Comparison of ENCODE assay signal across 1 cellular context in the genomic region with DNA sequence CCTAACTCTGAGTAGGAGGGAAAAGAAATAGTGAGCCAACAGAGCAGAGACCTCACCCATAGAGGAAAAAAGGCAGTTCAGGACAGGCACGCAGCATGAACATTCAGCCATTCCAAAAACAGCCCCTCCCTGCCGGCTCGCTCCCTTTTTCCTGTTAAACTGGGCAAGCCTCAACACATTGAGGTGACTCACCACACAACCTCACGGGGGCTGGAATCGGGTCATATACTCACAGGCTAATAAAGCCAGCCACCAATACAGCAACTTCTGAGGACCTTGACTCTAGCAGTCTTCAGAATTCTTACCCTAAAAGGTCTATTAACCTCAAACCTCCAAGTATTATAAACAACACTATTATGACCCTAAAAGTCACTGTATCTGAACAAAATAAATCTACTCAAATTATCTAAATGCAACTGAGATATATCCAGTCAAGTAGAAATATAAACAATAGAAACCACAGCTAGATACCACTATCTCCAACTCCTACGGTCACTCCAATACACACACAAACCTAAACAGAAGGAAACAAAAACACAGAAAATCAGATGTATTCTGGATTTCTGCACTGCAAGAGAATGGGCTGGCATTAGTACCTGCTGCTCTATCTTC.
TF ChIP-seq lines count a peak whose summit lies in the region.

No MANE protein-coding gene starts in this region.

TF ChIP-seq in HEK293, 187 proteins besides CTCF, POLR2A, EP300 and RAD21 (continued from another document):
- TF ChIP-seq, protein P1, sequence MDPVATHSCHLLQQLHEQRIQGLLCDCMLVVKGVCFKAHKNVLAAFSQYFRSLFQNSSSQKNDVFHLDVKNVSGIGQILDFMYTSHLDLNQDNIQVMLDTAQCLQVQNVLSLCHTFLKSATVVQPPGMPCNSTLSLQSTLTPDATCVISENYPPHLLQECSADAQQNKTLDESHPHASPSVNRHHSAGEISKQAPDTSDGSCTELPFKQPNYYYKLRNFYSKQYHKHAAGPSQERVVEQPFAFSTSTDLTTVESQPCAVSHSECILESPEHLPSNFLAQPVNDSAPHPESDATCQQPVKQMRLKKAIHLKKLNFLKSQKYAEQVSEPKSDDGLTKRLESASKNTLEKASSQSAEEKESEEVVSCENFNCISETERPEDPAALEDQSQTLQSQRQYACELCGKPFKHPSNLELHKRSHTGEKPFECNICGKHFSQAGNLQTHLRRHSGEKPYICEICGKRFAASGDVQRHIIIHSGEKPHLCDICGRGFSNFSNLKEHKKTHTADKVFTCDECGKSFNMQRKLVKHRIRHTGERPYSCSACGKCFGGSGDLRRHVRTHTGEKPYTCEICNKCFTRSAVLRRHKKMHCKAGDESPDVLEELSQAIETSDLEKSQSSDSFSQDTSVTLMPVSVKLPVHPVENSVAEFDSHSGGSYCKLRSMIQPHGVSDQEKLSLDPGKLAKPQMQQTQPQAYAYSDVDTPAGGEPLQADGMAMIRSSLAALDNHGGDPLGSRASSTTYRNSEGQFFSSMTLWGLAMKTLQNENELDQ (tag by site-specific recombination; IDR thresholded peaks at IDR 0.05; ENCODE audit: low read depth): no peak
- TF ChIP-seq, protein P2, sequence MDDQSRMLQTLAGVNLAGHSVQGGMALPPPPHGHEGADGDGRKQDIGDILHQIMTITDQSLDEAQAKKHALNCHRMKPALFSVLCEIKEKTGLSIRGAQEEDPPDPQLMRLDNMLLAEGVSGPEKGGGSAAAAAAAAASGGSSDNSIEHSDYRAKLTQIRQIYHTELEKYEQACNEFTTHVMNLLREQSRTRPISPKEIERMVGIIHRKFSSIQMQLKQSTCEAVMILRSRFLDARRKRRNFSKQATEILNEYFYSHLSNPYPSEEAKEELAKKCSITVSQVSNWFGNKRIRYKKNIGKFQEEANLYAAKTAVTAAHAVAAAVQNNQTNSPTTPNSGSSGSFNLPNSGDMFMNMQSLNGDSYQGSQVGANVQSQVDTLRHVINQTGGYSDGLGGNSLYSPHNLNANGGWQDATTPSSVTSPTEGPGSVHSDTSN (CRISPR knock-in tag; IDR thresholded peaks at IDR 0.05): no peak
- no peak for TF ChIP-seq MYNN (tag by site-specific recombination; IDR thresholded peaks at IDR 0.05; ENCODE audit: borderline replicate concordance)
- TF ChIP-seq, protein P3, sequence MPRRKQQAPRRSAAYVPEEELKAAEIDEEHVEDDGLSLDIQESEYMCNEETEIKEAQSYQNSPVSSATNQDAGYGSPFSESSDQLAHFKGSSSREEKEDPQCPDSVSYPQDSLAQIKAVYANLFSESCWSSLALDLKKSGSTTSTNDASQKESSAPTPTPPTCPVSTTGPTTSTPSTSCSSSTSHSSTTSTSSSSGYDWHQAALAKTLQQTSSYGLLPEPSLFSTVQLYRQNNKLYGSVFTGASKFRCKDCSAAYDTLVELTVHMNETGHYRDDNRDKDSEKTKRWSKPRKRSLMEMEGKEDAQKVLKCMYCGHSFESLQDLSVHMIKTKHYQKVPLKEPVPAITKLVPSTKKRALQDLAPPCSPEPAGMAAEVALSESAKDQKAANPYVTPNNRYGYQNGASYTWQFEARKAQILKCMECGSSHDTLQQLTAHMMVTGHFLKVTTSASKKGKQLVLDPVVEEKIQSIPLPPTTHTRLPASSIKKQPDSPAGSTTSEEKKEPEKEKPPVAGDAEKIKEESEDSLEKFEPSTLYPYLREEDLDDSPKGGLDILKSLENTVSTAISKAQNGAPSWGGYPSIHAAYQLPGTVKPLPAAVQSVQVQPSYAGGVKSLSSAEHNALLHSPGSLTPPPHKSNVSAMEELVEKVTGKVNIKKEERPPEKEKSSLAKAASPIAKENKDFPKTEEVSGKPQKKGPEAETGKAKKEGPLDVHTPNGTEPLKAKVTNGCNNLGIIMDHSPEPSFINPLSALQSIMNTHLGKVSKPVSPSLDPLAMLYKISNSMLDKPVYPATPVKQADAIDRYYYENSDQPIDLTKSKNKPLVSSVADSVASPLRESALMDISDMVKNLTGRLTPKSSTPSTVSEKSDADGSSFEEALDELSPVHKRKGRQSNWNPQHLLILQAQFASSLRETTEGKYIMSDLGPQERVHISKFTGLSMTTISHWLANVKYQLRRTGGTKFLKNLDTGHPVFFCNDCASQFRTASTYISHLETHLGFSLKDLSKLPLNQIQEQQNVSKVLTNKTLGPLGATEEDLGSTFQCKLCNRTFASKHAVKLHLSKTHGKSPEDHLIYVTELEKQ (tag by site-specific recombination; IDR thresholded peaks at IDR 0.05; ENCODE audit: borderline replicate concordance): no peak
- TF ChIP-seq, protein P4, sequence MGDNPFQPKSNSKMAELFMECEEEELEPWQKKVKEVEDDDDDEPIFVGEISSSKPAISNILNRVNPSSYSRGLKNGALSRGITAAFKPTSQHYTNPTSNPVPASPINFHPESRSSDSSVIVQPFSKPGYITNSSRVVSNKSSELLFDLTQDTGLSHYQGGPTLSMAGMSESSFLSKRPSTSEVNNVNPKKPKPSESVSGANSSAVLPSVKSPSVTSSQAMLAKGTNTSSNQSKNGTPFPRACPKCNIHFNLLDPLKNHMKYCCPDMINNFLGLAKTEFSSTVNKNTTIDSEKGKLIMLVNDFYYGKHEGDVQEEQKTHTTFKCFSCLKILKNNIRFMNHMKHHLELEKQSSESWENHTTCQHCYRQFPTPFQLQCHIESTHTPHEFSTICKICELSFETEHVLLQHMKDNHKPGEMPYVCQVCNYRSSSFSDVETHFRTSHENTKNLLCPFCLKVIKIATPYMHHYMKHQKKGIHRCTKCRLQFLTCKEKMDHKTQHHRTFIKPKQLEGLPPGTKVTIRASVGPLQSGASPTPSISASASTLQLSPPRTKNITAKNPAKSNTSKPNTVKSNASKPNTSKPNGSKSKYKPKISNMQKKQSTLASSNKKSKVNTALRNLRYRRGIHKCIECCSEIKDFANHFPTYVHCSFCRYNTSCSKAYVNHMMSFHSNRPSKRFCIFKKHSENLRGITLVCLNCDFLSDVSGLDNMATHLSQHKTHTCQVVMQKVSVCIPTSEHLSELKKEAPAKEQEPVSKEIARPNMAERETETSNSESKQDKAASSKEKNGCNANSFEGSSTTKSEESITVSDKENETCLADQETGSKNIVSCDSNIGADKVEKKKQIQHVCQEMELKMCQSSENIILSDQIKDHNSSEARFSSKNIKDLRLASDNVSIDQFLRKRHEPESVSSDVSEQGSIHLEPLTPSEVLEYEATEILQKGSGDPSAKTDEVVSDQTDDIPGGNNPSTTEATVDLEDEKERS (tag by site-specific recombination; IDR thresholded peaks at IDR 0.05): no peak
- TF ChIP-seq ZNF19 (tag by site-specific recombination; IDR thresholded peaks at IDR 0.05; ENCODE audit: low read depth): no peak
- TF ChIP-seq ZNF843 (tag by site-specific recombination; IDR thresholded peaks at IDR 0.05): peak; percentile 94
- TF ChIP-seq ZNF16 (tag by site-specific recombination; IDR thresholded peaks at IDR 0.05; ENCODE audit: low read depth): no peak
